22 cellular contexts compared by ENCODE assay signal in genomic region chr4:118326585-118326984, GRCh38. TPM values are rescaled to one million over a fixed set of nuclear protein-coding genes. Genes with fewer than 3 reads are reported as not detected.
"Had no signal": no experiment of that assay in that cellular context is flagged by ENCODE, and none has a peak within 500 bp of the region (broad histone marks: within the 10 kb centered on the region; RNA-seq: fewer than 3 reads in every experiment).

No MANE protein-coding gene starts in this region.

- H3K9me3 ChIP-seq: breast epithelium, colonic mucosa, esophagus muscularis mucosa, left ventricle myocardium inferior, transverse colon, uterus had no signal

- H3K4me1 ChIP-seq: breast epithelium, colonic mucosa, esophagus muscularis mucosa, uterus had no signal

- H3K4me3 ChIP-seq: breast epithelium, colonic mucosa, dorsolateral prefrontal cortex, esophagus muscularis mucosa, left ventricle myocardium inferior, transverse colon, uterus had no signal

- H3K36me3 ChIP-seq: breast epithelium, colonic mucosa, esophagus muscularis mucosa, left ventricle myocardium inferior, transverse colon, uterus had no signal

- H3K27me3 ChIP-seq: breast epithelium, colonic mucosa, dorsolateral prefrontal cortex, esophagus muscularis mucosa, transverse colon, uterus had no signal

- H3K27ac ChIP-seq: breast epithelium, colonic mucosa, dorsolateral prefrontal cortex, esophagus muscularis mucosa, left ventricle myocardium inferior, transverse colon, uterus had no signal

- DNase-seq: activated B cell treated with CpG ODN at 0.5 μM for 24 hours; activated CD4-positive, alpha-beta T cell treated with anti-CD3 and anti-CD28 coated beads for 4 hours; activated CD4-positive, alpha-beta T cell treated with anti-CD3 and anti-CD28 coated beads, Interleukin-2, amount 50 U/mL, for 48 hours; activated naive CD4-positive, alpha-beta T cell treated with Interleukin-2 at 50 U/mL for 16 hours; activated naive CD8-positive, alpha-beta T cell treated with anti-CD3 and anti-CD28 coated beads, Interleukin-2, amount 10 ng/mL, durations not matched to agents 7 days and 5 days; activated T-cell treated with anti-CD3 and anti-CD28 coated beads, Interleukin-2, amount 50 U/mL, for 48 hours; amniotic stem cell; colonic mucosa; dorsolateral prefrontal cortex; glutamatergic neuron; hippocampal formation; left ventricle myocardium inferior; naive thymus-derived CD4-positive, alpha-beta T cell; occipital lobe; posterior cingulate gyrus; stimulated activated CD4-positive, alpha-beta T cell treated with anti-CD3 and anti-CD28 coated beads, Interleukin-2, amount 100 ng/mL, for 48 hours; stimulated activated CD8-positive, alpha-beta memory T cell treated with anti-CD3 and anti-CD28 coated beads, Interleukin-4, amount 100 ng/mL, for 48 hours; stimulated activated naive B cell treated with anti-CD40 and anti-IgM and Interleukin-4, amounts not matched to agents 10 μg/mL and 1 μg/mL and 100 μg/mL, for 72 hours; transverse colon; uterus had no signal

RNA-seq across cellular contexts. Expression of gene PRSS12, which starts 26.2 kb away (rescaled TPM):
- total RNA-seq: activated B cell treated with CpG ODN at 0.5 μM for 24 hours; activated naive CD8-positive, alpha-beta T cell treated with anti-CD3 and anti-CD28 coated beads, Interleukin-2, amount 10 ng/mL, durations not matched to agents 7 days and 5 days; left ventricle myocardium inferior; naive thymus-derived CD4-positive, alpha-beta T cell had no signal
